18 cellular contexts compared by ENCODE assay signal in the genomic region with DNA sequence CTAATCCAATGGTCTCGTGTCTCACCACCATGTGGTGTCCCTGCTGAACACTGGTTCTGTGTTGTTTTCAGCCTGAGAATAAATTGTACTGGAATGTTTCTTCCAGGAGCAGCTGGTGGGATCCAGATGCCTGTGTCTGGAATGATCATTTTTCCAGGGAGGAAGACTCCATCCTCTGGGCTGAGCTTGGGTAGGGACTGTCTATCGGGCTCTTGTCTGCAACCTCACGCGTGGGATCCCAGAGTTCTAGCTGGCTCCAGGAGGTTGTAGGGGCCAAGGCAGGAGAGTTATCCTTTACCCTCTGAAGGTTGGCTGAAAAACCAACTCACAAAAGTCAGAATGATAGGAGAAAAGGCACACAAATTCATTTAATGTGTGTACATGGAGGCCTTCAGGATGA.
"Had no signal": no experiment of that assay in that cellular context is flagged by ENCODE, and none has a peak within 500 bp of the region (broad histone marks: within the 10 kb centered on the region; RNA-seq: fewer than 3 reads in every experiment).

No MANE protein-coding gene starts in this region.

- H3K4me3 Mint-ChIP-seq: effector memory CD8-positive, alpha-beta T cell; naive thymus-derived CD4-positive, alpha-beta T cell; nephron progenitor cell; type B pancreatic cell had no signal

- H3K4me3 ChIP-seq: hepatocyte, psoas muscle, thyroid gland had no signal

- H3K27me3 ChIP-seq: foreskin keratinocyte, hepatocyte, neutrophil, thyroid gland had no signal

- H3K36me3 Mint-ChIP-seq: naive thymus-derived CD4-positive, alpha-beta T cell; type B pancreatic cell had no signal

- ATAC-seq: effector memory CD8-positive, alpha-beta T cell; foreskin keratinocyte; left cardiac atrium; left ventricle myocardium superior; naive thymus-derived CD4-positive, alpha-beta T cell; psoas muscle had no signal

- H3K36me3 ChIP-seq: neutrophil, thyroid gland had no signal

- H3K4me1 ChIP-seq: foreskin keratinocyte, psoas muscle, thyroid gland had no signal

- H3K9me3 Mint-ChIP-seq: effector memory CD8-positive, alpha-beta T cell; naive thymus-derived CD4-positive, alpha-beta T cell; type B pancreatic cell had no signal

- H3K4me1 Mint-ChIP-seq: naive thymus-derived CD4-positive, alpha-beta T cell had no signal

- H3K9me3 ChIP-seq: neutrophil, psoas muscle, thyroid gland had no signal

- H3K27ac ChIP-seq: foreskin keratinocyte, hepatocyte, neutrophil, psoas muscle, thyroid gland had no signal

- DNase-seq: cortex of kidney; effector memory CD8-positive, alpha-beta T cell; foreskin keratinocyte; kidney; left cardiac atrium; left ventricle myocardium superior; mesendoderm; nephron progenitor cell; psoas muscle; retina; small intestine; stimulated activated CD4-positive, alpha-beta T cell treated with anti-CD3 and anti-CD28 coated beads, Interleukin-12 subunit alpha, Interleukin-12 subunit beta, amount 100 ng/mL, for 4 hours; stimulated activated naive CD4-positive, alpha-beta T cell; thyroid gland had no signal

- H3K27ac Mint-ChIP-seq: effector memory CD8-positive, alpha-beta T cell; naive thymus-derived CD4-positive, alpha-beta T cell; type B pancreatic cell had no signal
